Comparison of ENCODE assay signal across 1 cellular context in the genomic region with DNA sequence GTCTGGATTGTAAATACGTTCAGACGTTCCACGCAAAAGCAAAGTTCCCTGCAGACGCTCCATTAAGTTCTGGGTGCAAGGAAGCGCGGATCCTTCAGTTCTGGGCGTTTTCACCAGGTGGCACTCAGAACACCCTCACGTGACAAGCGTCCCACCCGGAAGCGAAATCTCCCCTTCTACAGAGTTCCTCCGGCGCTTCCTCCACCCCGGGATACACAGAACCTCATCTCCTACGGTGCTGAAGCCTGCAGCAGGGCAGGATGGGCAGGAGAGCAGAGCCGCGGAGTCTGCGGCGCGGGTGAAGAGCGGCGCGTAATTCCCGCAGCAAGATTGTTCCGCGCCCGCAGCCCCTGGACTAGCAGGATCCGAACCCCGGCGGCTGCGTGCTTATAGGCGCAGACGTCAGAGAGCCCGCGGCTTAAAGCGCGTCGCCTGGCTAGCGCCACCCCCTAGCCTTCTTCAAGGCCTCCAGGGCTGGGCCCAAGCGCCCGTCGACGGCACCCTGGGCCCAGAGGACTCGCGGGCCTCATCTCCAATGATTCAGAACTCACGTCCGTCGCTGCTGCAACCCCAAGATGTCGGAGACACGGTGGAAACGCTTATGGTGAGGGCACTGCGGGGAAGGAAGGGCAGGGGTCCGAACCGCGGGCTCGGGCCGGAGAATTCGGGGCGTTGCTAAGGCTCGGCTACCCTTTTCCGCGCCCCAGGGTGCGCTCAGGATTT.
TF ChIP-seq lines count a peak whose summit lies in the region.

A gene with protein sequence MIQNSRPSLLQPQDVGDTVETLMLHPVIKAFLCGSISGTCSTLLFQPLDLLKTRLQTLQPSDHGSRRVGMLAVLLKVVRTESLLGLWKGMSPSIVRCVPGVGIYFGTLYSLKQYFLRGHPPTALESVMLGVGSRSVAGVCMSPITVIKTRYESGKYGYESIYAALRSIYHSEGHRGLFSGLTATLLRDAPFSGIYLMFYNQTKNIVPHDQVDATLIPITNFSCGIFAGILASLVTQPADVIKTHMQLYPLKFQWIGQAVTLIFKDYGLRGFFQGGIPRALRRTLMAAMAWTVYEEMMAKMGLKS (plus strand): TSS at position 181 of the 723 bp plus-strand sequence. CDS start 355 bp downstream, at position 536.

TF ChIP-seq in K562, 482 proteins besides CTCF, POLR2A, EP300 and RAD21 (continued from another document and continues in another):
- TF ChIP-seq, protein P1, sequence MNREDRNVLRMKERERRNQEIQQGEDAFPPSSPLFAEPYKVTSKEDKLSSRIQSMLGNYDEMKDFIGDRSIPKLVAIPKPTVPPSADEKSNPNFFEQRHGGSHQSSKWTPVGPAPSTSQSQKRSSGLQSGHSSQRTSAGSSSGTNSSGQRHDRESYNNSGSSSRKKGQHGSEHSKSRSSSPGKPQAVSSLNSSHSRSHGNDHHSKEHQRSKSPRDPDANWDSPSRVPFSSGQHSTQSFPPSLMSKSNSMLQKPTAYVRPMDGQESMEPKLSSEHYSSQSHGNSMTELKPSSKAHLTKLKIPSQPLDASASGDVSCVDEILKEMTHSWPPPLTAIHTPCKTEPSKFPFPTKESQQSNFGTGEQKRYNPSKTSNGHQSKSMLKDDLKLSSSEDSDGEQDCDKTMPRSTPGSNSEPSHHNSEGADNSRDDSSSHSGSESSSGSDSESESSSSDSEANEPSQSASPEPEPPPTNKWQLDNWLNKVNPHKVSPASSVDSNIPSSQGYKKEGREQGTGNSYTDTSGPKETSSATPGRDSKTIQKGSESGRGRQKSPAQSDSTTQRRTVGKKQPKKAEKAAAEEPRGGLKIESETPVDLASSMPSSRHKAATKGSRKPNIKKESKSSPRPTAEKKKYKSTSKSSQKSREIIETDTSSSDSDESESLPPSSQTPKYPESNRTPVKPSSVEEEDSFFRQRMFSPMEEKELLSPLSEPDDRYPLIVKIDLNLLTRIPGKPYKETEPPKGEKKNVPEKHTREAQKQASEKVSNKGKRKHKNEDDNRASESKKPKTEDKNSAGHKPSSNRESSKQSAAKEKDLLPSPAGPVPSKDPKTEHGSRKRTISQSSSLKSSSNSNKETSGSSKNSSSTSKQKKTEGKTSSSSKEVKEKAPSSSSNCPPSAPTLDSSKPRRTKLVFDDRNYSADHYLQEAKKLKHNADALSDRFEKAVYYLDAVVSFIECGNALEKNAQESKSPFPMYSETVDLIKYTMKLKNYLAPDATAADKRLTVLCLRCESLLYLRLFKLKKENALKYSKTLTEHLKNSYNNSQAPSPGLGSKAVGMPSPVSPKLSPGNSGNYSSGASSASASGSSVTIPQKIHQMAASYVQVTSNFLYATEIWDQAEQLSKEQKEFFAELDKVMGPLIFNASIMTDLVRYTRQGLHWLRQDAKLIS (CRISPR knock-in tag; IDR thresholded peaks at IDR 0.05) = peak; percentile 79; the same call in 1 of the 2 replicates
- TF ChIP-seq ZFX (CRISPR knock-in tag; IDR thresholded peaks at IDR 0.05) (peak; percentile 99), SETDB1 (IDR thresholded peaks at IDR 0.05; ENCODE audit: low read length) (no peak), CHD1 (IDR thresholded peaks at IDR 0.05; ENCODE audit: low read length) (peak; percentile 88), NCOA4 (IDR thresholded peaks at IDR 0.05; ENCODE audit: partially characterized antibody) (no peak), TAL1 (IDR thresholded peaks at IDR 0.05) (0 out of 2 replicates have a peak, but pooled peaks have one; percentile 1), CREB1 (IDR thresholded peaks at IDR 0.05) (peak; percentile 75), CREB1 (CRISPR knock-in tag; IDR thresholded peaks at IDR 0.05) (peak; percentile 66; the same call in 1 of the 2 replicates), TEAD4 (IDR thresholded peaks at IDR 0.05; ENCODE audit: low read length) (0 out of 2 replicates have a peak, but pooled peaks have one; percentile 21), TEAD4 (CRISPR knock-in tag; IDR thresholded peaks at IDR 0.05; ENCODE audit: borderline replicate concordance) (peak; percentile 15; the same call in 1 of the 2 replicates), PHF8 (IDR thresholded peaks at IDR 0.05; ENCODE audit: borderline replicate concordance, low read length) (peak; percentile 72), U2AF2 (optimal IDR thresholded peaks at IDR 0.05; ENCODE audit: low read depth, low read length) (no peak), STAG1 (CRISPR knock-in tag; IDR thresholded peaks at IDR 0.05; ENCODE audit: borderline replicate concordance) (no peak), L3MBTL2 (IDR thresholded peaks at IDR 0.05) (peak; percentile 90), CXXC5 (CRISPR knock-in tag; IDR thresholded peaks at IDR 0.05) (peak; percentile 94), XRCC5 (IDR thresholded peaks at IDR 0.05; ENCODE audit: low read depth, low read length) (0 out of 2 replicates have a peak, but pooled peaks have one; percentile 54), HDAC1 (IDR thresholded peaks at IDR 0.05) (peak in 1 of 2 experiments; percentile 87; a peak in 2 of 4 replicates), PCBP1 (IDR thresholded peaks at IDR 0.05; ENCODE audit: low read depth, low read length, poor library complexity, severe bottlenecking) (no peak), POLR3G (IDR thresholded peaks at IDR 0.05; ENCODE audit: extremely low read depth, insufficient read length, insufficient replicate concordance) (no peak), SOX6 (IDR thresholded peaks at IDR 0.05) (peak; percentile 68), GTF2F1 (IDR thresholded peaks at IDR 0.05; ENCODE audit: low read depth, low read length) (peak; percentile 42; the same call in 1 of the 2 replicates), PHB2 (IDR thresholded peaks at IDR 0.05; ENCODE audit: low read depth) (no peak), SIN3A (IDR thresholded peaks at IDR 0.05; ENCODE audit: borderline replicate concordance in 2 of 2, control insufficient read depth in 1 of 2, low read depth in 2 of 2, low read length in 2 of 2) (peak; percentile 72 to 84; a peak in 3 of 4 replicates), RUNX1 (IDR thresholded peaks at IDR 0.05; ENCODE audit: low read depth) (no peak), NFIC (IDR thresholded peaks at IDR 0.05) (peak; percentile 45; the same call in 1 of the 2 replicates), NR2C2 (CRISPR knock-in tag; IDR thresholded peaks at IDR 0.05) (peak; percentile 91), NR2C2 (tag; IDR thresholded peaks at IDR 0.05) (peak; percentile 99), ZNF699 (CRISPR knock-in tag; IDR thresholded peaks at IDR 0.05; ENCODE audit: insufficient replicate concordance) (no peak), MAZ (CRISPR knock-in tag; conservative IDR thresholded peaks at IDR 0.05 in 1 of 2, IDR thresholded peaks at IDR 0.05 in 1 of 2) (peak; percentile 48 to 52; a peak in 2 of 4 replicates), EP400 (IDR thresholded peaks at IDR 0.05) (peak; percentile 84), ZNF586 (CRISPR knock-in tag; conservative IDR thresholded peaks at IDR 0.05) (no peak), ZNF143 (CRISPR knock-in tag; IDR thresholded peaks at IDR 0.05) (peak; percentile 56; the same call in 1 of the 2 replicates), CBFA2T2 (conservative IDR thresholded peaks at IDR 0.05) (peak; percentile 80)
- TF ChIP-seq, protein P2, sequence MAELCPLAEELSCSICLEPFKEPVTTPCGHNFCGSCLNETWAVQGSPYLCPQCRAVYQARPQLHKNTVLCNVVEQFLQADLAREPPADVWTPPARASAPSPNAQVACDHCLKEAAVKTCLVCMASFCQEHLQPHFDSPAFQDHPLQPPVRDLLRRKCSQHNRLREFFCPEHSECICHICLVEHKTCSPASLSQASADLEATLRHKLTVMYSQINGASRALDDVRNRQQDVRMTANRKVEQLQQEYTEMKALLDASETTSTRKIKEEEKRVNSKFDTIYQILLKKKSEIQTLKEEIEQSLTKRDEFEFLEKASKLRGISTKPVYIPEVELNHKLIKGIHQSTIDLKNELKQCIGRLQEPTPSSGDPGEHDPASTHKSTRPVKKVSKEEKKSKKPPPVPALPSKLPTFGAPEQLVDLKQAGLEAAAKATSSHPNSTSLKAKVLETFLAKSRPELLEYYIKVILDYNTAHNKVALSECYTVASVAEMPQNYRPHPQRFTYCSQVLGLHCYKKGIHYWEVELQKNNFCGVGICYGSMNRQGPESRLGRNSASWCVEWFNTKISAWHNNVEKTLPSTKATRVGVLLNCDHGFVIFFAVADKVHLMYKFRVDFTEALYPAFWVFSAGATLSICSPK (IDR thresholded peaks at IDR 0.05; ENCODE audit: borderline replicate concordance) = no peak
- TF ChIP-seq, protein P3, sequence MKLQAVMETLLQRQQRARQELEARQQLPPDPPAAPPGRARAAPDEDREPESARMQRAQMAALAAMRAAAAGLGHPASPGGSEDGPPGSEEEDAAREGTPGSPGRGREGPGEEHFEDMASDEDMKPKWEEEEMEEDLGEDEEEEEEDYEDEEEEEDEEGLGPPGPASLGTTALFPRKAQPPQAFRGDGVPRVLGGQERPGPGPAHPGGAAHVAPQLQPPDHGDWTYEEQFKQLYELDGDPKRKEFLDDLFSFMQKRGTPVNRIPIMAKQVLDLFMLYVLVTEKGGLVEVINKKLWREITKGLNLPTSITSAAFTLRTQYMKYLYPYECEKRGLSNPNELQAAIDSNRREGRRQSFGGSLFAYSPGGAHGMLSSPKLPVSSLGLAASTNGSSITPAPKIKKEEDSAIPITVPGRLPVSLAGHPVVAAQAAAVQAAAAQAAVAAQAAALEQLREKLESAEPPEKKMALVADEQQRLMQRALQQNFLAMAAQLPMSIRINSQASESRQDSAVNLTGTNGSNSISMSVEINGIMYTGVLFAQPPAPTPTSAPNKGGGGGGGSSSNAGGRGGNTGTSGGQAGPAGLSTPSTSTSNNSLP (IDR thresholded peaks at IDR 0.05; ENCODE audit: borderline replicate concordance, low read depth, low read length) = 0 out of 2 replicates have a peak, but pooled peaks have one; percentile 10
- TF ChIP-seq, protein P4, sequence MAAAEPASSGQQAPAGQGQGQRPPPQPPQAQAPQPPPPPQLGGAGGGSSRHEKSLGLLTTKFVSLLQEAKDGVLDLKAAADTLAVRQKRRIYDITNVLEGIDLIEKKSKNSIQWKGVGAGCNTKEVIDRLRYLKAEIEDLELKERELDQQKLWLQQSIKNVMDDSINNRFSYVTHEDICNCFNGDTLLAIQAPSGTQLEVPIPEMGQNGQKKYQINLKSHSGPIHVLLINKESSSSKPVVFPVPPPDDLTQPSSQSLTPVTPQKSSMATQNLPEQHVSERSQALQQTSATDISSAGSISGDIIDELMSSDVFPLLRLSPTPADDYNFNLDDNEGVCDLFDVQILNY (CRISPR knock-in tag; IDR thresholded peaks at IDR 0.05) = peak; percentile 35; the same call in 1 of the 2 replicates
- TF ChIP-seq, protein P5, sequence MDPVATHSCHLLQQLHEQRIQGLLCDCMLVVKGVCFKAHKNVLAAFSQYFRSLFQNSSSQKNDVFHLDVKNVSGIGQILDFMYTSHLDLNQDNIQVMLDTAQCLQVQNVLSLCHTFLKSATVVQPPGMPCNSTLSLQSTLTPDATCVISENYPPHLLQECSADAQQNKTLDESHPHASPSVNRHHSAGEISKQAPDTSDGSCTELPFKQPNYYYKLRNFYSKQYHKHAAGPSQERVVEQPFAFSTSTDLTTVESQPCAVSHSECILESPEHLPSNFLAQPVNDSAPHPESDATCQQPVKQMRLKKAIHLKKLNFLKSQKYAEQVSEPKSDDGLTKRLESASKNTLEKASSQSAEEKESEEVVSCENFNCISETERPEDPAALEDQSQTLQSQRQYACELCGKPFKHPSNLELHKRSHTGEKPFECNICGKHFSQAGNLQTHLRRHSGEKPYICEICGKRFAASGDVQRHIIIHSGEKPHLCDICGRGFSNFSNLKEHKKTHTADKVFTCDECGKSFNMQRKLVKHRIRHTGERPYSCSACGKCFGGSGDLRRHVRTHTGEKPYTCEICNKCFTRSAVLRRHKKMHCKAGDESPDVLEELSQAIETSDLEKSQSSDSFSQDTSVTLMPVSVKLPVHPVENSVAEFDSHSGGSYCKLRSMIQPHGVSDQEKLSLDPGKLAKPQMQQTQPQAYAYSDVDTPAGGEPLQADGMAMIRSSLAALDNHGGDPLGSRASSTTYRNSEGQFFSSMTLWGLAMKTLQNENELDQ (CRISPR knock-in tag; IDR thresholded peaks at IDR 0.05; ENCODE audit: borderline replicate concordance) = no peak
- TF ChIP-seq, protein P6, sequence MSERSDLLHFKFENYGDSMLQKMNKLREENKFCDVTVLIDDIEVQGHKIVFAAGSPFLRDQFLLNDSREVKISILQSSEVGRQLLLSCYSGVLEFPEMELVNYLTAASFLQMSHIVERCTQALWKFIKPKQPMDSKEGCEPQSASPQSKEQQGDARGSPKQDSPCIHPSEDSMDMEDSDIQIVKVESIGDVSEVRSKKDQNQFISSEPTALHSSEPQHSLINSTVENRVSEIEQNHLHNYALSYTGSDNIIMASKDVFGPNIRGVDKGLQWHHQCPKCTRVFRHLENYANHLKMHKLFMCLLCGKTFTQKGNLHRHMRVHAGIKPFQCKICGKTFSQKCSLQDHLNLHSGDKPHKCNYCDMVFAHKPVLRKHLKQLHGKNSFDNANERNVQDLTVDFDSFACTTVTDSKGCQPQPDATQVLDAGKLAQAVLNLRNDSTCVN (CRISPR knock-in tag; IDR thresholded peaks at IDR 0.05) = 0 out of 2 replicates have a peak, but pooled peaks have one; percentile 10
- TF ChIP-seq, protein P7, sequence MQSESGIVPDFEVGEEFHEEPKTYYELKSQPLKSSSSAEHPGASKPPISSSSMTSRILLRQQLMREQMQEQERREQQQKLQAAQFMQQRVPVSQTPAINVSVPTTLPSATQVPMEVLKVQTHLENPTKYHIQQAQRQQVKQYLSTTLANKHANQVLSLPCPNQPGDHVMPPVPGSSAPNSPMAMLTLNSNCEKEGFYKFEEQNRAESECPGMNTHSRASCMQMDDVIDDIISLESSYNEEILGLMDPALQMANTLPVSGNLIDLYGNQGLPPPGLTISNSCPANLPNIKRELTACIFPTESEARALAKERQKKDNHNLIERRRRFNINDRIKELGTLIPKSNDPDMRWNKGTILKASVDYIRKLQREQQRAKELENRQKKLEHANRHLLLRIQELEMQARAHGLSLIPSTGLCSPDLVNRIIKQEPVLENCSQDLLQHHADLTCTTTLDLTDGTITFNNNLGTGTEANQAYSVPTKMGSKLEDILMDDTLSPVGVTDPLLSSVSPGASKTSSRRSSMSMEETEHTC (IDR thresholded peaks at IDR 0.05) = peak; percentile 97
